In genomic region chr10:35409094-35409582, GRCh38 we compare ENCODE assay signal across 8 cellular contexts.
DNase-seq lines count a peak whose midpoint lies in the region; ATAC-seq and TF ChIP-seq lines count a peak whose summit lies in the region.

No MANE protein-coding gene starts in this region.

- ATAC-seq in GM18858 (IDR thresholded peaks at IDR 0.05; ENCODE audit: unreplicated experiment) (peak; percentile 87), esophagus mucosa (peak; percentile 81)

- DNase-seq in ACHN (peak; percentile 45), NCI-H524 (lab: John Stamatoyannopoulos, UW) (peak; percentile 65 to 90), osteocyte (ENCODE audit: extremely low spot score, unreplicated experiment) (no peak), GM10266 (ENCODE audit: extremely low spot score) (no peak), SIG-M5 treated with dmso at 0.1 percent for 504 hours (lab: John Stamatoyannopoulos, UW; ENCODE audit: unreplicated experiment) (no peak), SKM-1 (lab: John Stamatoyannopoulos, UW; ENCODE audit: unreplicated experiment) (no peak)

- no peaks in the 10 kb centered on the region for H3K9me3 Mint-ChIP-seq in osteocyte (ENCODE audit: unreplicated experiment)

- in situ Hi-C loops in ACHN (cut with HindIII; ENCODE audit: low pct_ligation_motif_present, low pct_unique_long_range_greater_than_20kb, low sequenced_read_pairs): no loop called here

- TF ChIP-seq CTCF in osteocyte (IDR thresholded peaks at IDR 0.05) (no peak), GM10266 (IDR thresholded peaks at IDR 0.05; ENCODE audit: control insufficient read depth, insufficient read depth, low read depth, missing control alignments) (no peak)

- H3K4me1 Mint-ChIP-seq in osteocyte (ENCODE audit: unreplicated experiment): peaks cover 31% of the 10 kb centered on the region

- no peaks in the 10 kb centered on the region for H3K36me3 Mint-ChIP-seq in osteocyte (ENCODE audit: unreplicated experiment)

- H3K4me3 Mint-ChIP-seq in osteocyte (ENCODE audit: unreplicated experiment): no peak overlapping the region

- no peaks in the 10 kb centered on the region for H3K27me3 Mint-ChIP-seq in osteocyte (ENCODE audit: unreplicated experiment)

- peak overlapping the region; percentile 77 for H3K27ac Mint-ChIP-seq in osteocyte (ENCODE audit: unreplicated experiment)

Comparison
In these comparisons a context has a peak if more than half of its experiments do, and no peak if none do; other contexts are left out.
1. DNase-seq: peak in ACHN (single experiment) and NCI-H524 (2 of 2); none in osteocyte (single experiment), GM10266 (single experiment), SIG-M5 treated with dmso at 0.1 percent for 504 hours (single experiment) and SKM-1 (single experiment).